Comparison of ENCODE assay signal across 17 cellular contexts in the genomic region with DNA sequence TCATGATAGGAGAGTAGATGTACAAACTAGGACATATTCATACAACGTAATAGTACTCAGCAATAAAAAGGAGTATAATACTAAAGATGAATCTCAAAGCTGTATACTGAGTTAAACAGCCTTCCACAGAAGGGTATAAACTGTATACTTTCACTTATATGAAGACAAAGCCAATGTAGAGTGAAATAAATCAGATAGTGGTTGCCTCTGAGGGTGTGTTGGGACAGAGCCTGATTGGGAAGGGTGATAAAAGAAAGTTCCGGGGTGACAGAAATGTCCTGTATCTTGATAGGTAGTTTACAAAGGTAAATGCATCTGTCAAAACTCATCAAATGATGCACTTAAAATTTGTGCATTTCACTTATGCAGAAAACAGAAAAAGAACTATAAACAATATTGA.
DNase-seq lines count a peak whose midpoint lies in the region; ATAC-seq lines count a peak whose summit lies in the region.
"Had no signal": no experiment of that assay in that cellular context is flagged by ENCODE, and none has a peak within 500 bp of the region (broad histone marks: within the 10 kb centered on the region; RNA-seq: fewer than 3 reads in every experiment).

No MANE protein-coding gene starts in this region.

- no peaks in the 10 kb centered on the region for H3K27me3 Mint-ChIP-seq in activated CD8-positive, alpha-beta memory T cell treated with anti-CD3 and anti-CD28 coated beads, Interleukin-2, amount 10 ng/mL, durations not matched to agents 7 days and 5 days
- H3K27me3 Mint-ChIP-seq in T-helper 2 cell treated with Interferon-gamma antibody and Interleukin-4, amounts not matched to agents 5 μg/mL and 100 μg/mL, for 36 hours (ENCODE audit: low read depth): no peaks in the 10 kb centered on the region
- no peaks in the 10 kb centered on the region for H3K27me3 Mint-ChIP-seq in stimulated activated naive B cell treated with anti-CD40 and anti-IgM and Interleukin-4, amounts not matched to agents 10 μg/mL and 1 μg/mL and 100 μg/mL, for 72 hours

- no peak for DNase-seq in activated CD8-positive, alpha-beta memory T cell treated with anti-CD3 and anti-CD28 coated beads, Interleukin-2, amount 10 ng/mL, durations not matched to agents 7 days and 5 days
- DNase-seq in activated CD8-positive, alpha-beta memory T cell treated with anti-CD3 and anti-CD28 coated beads, Interleukin-2, amount 50 U/mL, for 4 hours: no peak
- no peak for DNase-seq in T-helper 2 cell treated with Interferon-gamma antibody and Interleukin-4, amounts not matched to agents 5 μg/mL and 100 μg/mL, for 36 hours (ENCODE audit: low spot score)
- no peak for DNase-seq in effector memory CD4-positive, alpha-beta T cell
- DNase-seq in stimulated activated naive B cell treated with anti-CD40 and anti-IgM and Interleukin-4, amounts not matched to agents 10 μg/mL and 1 μg/mL and 100 μg/mL, for 72 hours: no peak
- DNase-seq in NCI-H187 treated with DMSO at 0.1 percent for 48 hours (lab: John Stamatoyannopoulos, UW): no peak
- no peak for DNase-seq in KG1 (lab: John Stamatoyannopoulos, UW)
- DNase-seq: anterior cingulate cortex, left cardiac atrium, NCI-H2081, NCI-H524, SHP77, tibial artery had no signal

- CTCF ChIA-PET in activated CD8-positive, alpha-beta memory T cell treated with anti-CD3 and anti-CD28 coated beads, Interleukin-2, amount 10 ng/mL, durations not matched to agents 7 days and 5 days (lab: Charles Lee): no interaction called here

- H3K4me3 Mint-ChIP-seq in activated CD8-positive, alpha-beta memory T cell treated with anti-CD3 and anti-CD28 coated beads, Interleukin-2, amount 10 ng/mL, durations not matched to agents 7 days and 5 days: peak overlapping the region; percentile 12
- H3K4me3 Mint-ChIP-seq in T-helper 2 cell treated with Interferon-gamma antibody and Interleukin-4, amounts not matched to agents 5 μg/mL and 100 μg/mL, for 36 hours: peak overlapping the region; percentile 80
- H3K4me3 Mint-ChIP-seq in stimulated activated naive B cell treated with anti-CD40 and anti-IgM and Interleukin-4, amounts not matched to agents 10 μg/mL and 1 μg/mL and 100 μg/mL, for 72 hours: no peak overlapping the region
- H3K4me3 Mint-ChIP-seq: CD14-positive monocyte had no signal

- peaks cover 16% of the 10 kb centered on the region for H3K4me1 ChIP-seq in effector memory CD4-positive, alpha-beta T cell (ENCODE audit: control insufficient read depth, insufficient read depth, low read length, poor library complexity, severe bottlenecking)

- ATAC-seq in activated CD8-positive, alpha-beta memory T cell treated with anti-CD3 and anti-CD28 coated beads, Interleukin-2, amount 10 ng/mL, durations not matched to agents 7 days and 5 days: no peak
- ATAC-seq in stimulated activated naive B cell treated with anti-CD40 and anti-IgM and Interleukin-4, amounts not matched to agents 10 μg/mL and 1 μg/mL and 100 μg/mL, for 72 hours (replicated peaks): no peak
- no peak for ATAC-seq in GM19035 (IDR thresholded peaks at IDR 0.05; ENCODE audit: unreplicated experiment)
- ATAC-seq: K562, left cardiac atrium had no signal

- no peaks in the 10 kb centered on the region for H3K9me3 Mint-ChIP-seq in activated CD8-positive, alpha-beta memory T cell treated with anti-CD3 and anti-CD28 coated beads, Interleukin-2, amount 10 ng/mL, durations not matched to agents 7 days and 5 days (ENCODE audit: low read depth)
- peaks cover 9% of the 10 kb centered on the region for H3K9me3 Mint-ChIP-seq in T-helper 2 cell treated with Interferon-gamma antibody and Interleukin-4, amounts not matched to agents 5 μg/mL and 100 μg/mL, for 36 hours
- no peaks in the 10 kb centered on the region for H3K9me3 Mint-ChIP-seq in stimulated activated naive B cell treated with anti-CD40 and anti-IgM and Interleukin-4, amounts not matched to agents 10 μg/mL and 1 μg/mL and 100 μg/mL, for 72 hours

- no peak overlapping the region for H3K4me3 ChIP-seq in effector memory CD4-positive, alpha-beta T cell (ENCODE audit: insufficient read depth, low read depth, low read length, poor library complexity, severe bottlenecking)
- H3K4me3 ChIP-seq: K562, tibial artery had no signal

- H3K27ac Mint-ChIP-seq in activated CD8-positive, alpha-beta memory T cell treated with anti-CD3 and anti-CD28 coated beads, Interleukin-2, amount 10 ng/mL, durations not matched to agents 7 days and 5 days: peak overlapping the region; percentile 95
- peak overlapping the region; percentile 90 for H3K27ac Mint-ChIP-seq in T-helper 2 cell treated with Interferon-gamma antibody and Interleukin-4, amounts not matched to agents 5 μg/mL and 100 μg/mL, for 36 hours
- H3K27ac Mint-ChIP-seq in stimulated activated naive B cell treated with anti-CD40 and anti-IgM and Interleukin-4, amounts not matched to agents 10 μg/mL and 1 μg/mL and 100 μg/mL, for 72 hours: peak overlapping the region; percentile 40

- H3K9me3 ChIP-seq in effector memory CD4-positive, alpha-beta T cell (ENCODE audit: control insufficient read depth, low read length): no peaks in the 10 kb centered on the region
- H3K9me3 ChIP-seq: tibial artery had no signal

- no peaks in the 10 kb centered on the region for H3K27me3 ChIP-seq in effector memory CD4-positive, alpha-beta T cell (replicated peaks; ENCODE audit: control insufficient read depth, insufficient read depth, low read length, poor library complexity, severe bottlenecking)
- H3K27me3 ChIP-seq: tibial artery had no signal

- peaks cover 56% of the 10 kb centered on the region for H3K36me3 Mint-ChIP-seq in activated CD8-positive, alpha-beta memory T cell treated with anti-CD3 and anti-CD28 coated beads, Interleukin-2, amount 10 ng/mL, durations not matched to agents 7 days and 5 days
- H3K36me3 Mint-ChIP-seq in T-helper 2 cell treated with Interferon-gamma antibody and Interleukin-4, amounts not matched to agents 5 μg/mL and 100 μg/mL, for 36 hours (ENCODE audit: low read depth): peaks cover 61% of the 10 kb centered on the region
- peaks cover 27 to 44% of the 10 kb centered on the region in 2 donors for H3K36me3 Mint-ChIP-seq in stimulated activated naive B cell treated with anti-CD40 and anti-IgM and Interleukin-4, amounts not matched to agents 10 μg/mL and 1 μg/mL and 100 μg/mL, for 72 hours

- H3K36me3 ChIP-seq in effector memory CD4-positive, alpha-beta T cell (ENCODE audit: control insufficient read depth, insufficient read depth, low read length): no peaks in the 10 kb centered on the region

- peak overlapping the region; percentile 30 for H3K27ac ChIP-seq in effector memory CD4-positive, alpha-beta T cell (ENCODE audit: insufficient read depth, low read length, poor library complexity, severe bottlenecking)
- H3K27ac ChIP-seq: parathyroid adenoma had no signal

- peaks cover 49% of the 10 kb centered on the region for H3K4me1 Mint-ChIP-seq in activated CD8-positive, alpha-beta memory T cell treated with anti-CD3 and anti-CD28 coated beads, Interleukin-2, amount 10 ng/mL, durations not matched to agents 7 days and 5 days
- H3K4me1 Mint-ChIP-seq in T-helper 2 cell treated with Interferon-gamma antibody and Interleukin-4, amounts not matched to agents 5 μg/mL and 100 μg/mL, for 36 hours (ENCODE audit: low read depth): peaks cover 69% of the 10 kb centered on the region
- H3K4me1 Mint-ChIP-seq in stimulated activated naive B cell treated with anti-CD40 and anti-IgM and Interleukin-4, amounts not matched to agents 10 μg/mL and 1 μg/mL and 100 μg/mL, for 72 hours: peaks cover 16 to 34% of the 10 kb centered on the region in 2 donors

Comparison
In these comparisons a context has a peak if more than half of its experiments do, and no peak if none do; other contexts are left out.
1. H3K27ac Mint-ChIP-seq: peak in every context shown above with its lines; median percentile 95 in activated CD8-positive, alpha-beta memory T cell treated with anti-CD3 and anti-CD28 coated beads, Interleukin-2, amount 10 ng/mL, durations not matched to agents 7 days and 5 days; 90 in T-helper 2 cell treated with Interferon-gamma antibody and Interleukin-4, amounts not matched to agents 5 μg/mL and 100 μg/mL, for 36 hours; 40 in stimulated activated naive B cell treated with anti-CD40 and anti-IgM and Interleukin-4, amounts not matched to agents 10 μg/mL and 1 μg/mL and 100 μg/mL, for 72 hours.
2. H3K4me3 Mint-ChIP-seq: peak in activated CD8-positive, alpha-beta memory T cell treated with anti-CD3 and anti-CD28 coated beads, Interleukin-2, amount 10 ng/mL, durations not matched to agents 7 days and 5 days (single experiment) and T-helper 2 cell treated with Interferon-gamma antibody and Interleukin-4, amounts not matched to agents 5 μg/mL and 100 μg/mL, for 36 hours (single experiment); none in stimulated activated naive B cell treated with anti-CD40 and anti-IgM and Interleukin-4, amounts not matched to agents 10 μg/mL and 1 μg/mL and 100 μg/mL, for 72 hours (0 of 2).